Comparison of ENCODE assay signal across 10 cellular contexts in the genomic region with DNA sequence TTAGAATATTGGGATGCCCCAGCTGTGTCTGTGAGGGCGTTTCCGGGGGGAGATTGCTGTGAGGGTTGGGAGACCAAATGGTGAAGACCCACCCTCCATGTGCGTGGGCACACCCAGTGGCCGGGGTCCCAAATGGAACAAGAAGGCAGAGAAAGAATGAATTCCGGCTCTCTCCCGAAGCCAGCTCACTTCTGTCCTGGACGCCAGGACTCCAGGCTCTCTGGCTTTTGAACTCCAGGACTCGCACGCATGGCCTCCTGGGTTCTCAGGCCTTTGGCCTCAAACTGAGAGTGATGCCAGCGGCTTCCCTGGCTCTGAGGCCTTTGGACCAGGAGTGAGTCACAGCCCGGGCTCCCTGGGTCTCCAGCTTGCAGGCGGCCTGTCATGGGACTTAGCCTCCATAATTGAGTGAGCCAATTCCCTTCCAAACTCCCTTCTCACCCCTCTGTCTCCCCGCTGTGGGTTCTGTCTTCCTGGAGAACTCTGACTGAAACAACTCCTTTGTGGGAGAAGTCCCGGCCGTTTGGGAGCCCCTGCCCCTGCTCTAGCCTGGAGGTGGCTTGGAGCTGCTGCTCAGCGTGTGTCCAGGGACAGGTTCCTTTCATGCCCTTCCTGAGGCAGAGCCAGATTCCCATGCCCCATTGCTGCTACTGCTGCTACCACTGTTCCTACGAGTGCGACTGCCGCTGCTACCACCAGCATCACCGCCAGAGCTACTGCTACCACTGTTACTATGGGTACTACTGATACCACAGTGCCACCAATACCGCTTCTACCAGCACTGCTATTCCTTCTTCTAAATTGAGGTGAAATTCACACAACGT.
"Had no signal": no experiment of that assay in that cellular context is flagged by ENCODE, and none has a peak within 500 bp of the region (broad histone marks: within the 10 kb centered on the region; RNA-seq: fewer than 3 reads in every experiment).

No MANE protein-coding gene starts in this region.

- H3K27me3 ChIP-seq: thyroid gland, vagina had no signal

- H2AFZ ChIP-seq: parathyroid adenoma had no signal

- H3K4me2 ChIP-seq: smooth muscle cell had no signal

- H3K9me3 ChIP-seq: thyroid gland, vagina had no signal

- H3K4me1 ChIP-seq: parathyroid adenoma, thyroid gland, vagina had no signal

- H3K9ac ChIP-seq: parathyroid adenoma had no signal

- H3K79me2 ChIP-seq: parathyroid adenoma had no signal

- ATAC-seq: activated T-helper 17 cell treated with anti-CD3 and anti-CD28 coated beads, Interleukin-2, amount 50 U/mL, for 72 hours; stimulated activated effector memory CD8-positive, alpha-beta T cell treated with anti-CD3 and anti-CD28 coated beads, Interleukin-12 subunit alpha, Interleukin-12 subunit beta, amount 100 ng/mL, for 72 hours had no signal

- H3K4me3 ChIP-seq: smooth muscle cell, thyroid gland, vagina had no signal

- H3K36me3 ChIP-seq: thyroid gland, vagina had no signal

- H3K27ac ChIP-seq: parathyroid adenoma, thyroid gland, vagina had no signal

- DNase-seq: activated CD4-positive, alpha-beta T cell treated with anti-CD3 and anti-CD28 coated beads, Interleukin-2, amount 10 ng/mL, durations not matched to agents 7 days and 5 days; activated CD4-positive, CD25-positive, alpha-beta regulatory T cell; activated naive CD4-positive, alpha-beta T cell treated with anti-CD3 and anti-CD28 coated beads, Interleukin-2, amount 10 ng/mL, durations not matched to agents 7 days and 5 days; activated T-cell treated with anti-CD3 and anti-CD28 coated beads for 4 hours; thyroid gland had no signal
